ENCODE assay signal across 1 cellular context in genomic region chr3:111106993-111107392, GRCh38.
TF ChIP-seq lines count a peak whose summit lies in the region.

No MANE protein-coding gene starts in this region.

TF ChIP-seq in HepG2, 621 proteins besides CTCF, POLR2A, EP300 and RAD21 (continued from another document):
- TF ChIP-seq ZNF646 (CRISPR knock-in tag; IDR thresholded peaks at IDR 0.05) (peak; percentile 87; the same call in 1 of the 2 replicates), SRSF9 (IDR thresholded peaks at IDR 0.05; ENCODE audit: borderline replicate concordance, insufficient read depth, low read depth, low read length, poor library complexity, severe bottlenecking) (no peak), PAXIP1 (CRISPR knock-in tag; conservative IDR thresholded peaks at IDR 0.05) (0 out of 2 replicates have a peak, but pooled peaks have one; percentile 17), HMG20A (CRISPR knock-in tag; IDR thresholded peaks at IDR 0.05; ENCODE audit: borderline replicate concordance) (peak; percentile 31; the same call in 1 of the 2 replicates), SOX13 (IDR thresholded peaks at IDR 0.05) (no peak), SOX13 (CRISPR knock-in tag; conservative IDR thresholded peaks at IDR 0.05 in 1 of 2, IDR thresholded peaks at IDR 0.05 in 1 of 2) (peak in 1 of 2 experiments; percentile 58; a peak in 1 of 4 replicates), JUN (CRISPR knock-in tag; IDR thresholded peaks at IDR 0.05) (no peak), REXO4 (CRISPR knock-in tag; IDR thresholded peaks at IDR 0.05; ENCODE audit: borderline replicate concordance) (no peak), GMEB1 (CRISPR knock-in tag; IDR thresholded peaks at IDR 0.05; ENCODE audit: borderline replicate concordance) (no peak), GATAD2A (CRISPR knock-in tag; IDR thresholded peaks at IDR 0.05) (peak; percentile 63), RELA (CRISPR knock-in tag; IDR thresholded peaks at IDR 0.05) (no peak), FIP1L1 (IDR thresholded peaks at IDR 0.05; ENCODE audit: borderline replicate concordance, insufficient read depth, low read depth, low read length) (no peak), ZNF790 (CRISPR knock-in tag; IDR thresholded peaks at IDR 0.05; ENCODE audit: borderline replicate concordance) (no peak), BCL6 (CRISPR knock-in tag; IDR thresholded peaks at IDR 0.05) (0 out of 2 replicates have a peak, but pooled peaks have one; percentile 21), FOXA3 (CRISPR knock-in tag; IDR thresholded peaks at IDR 0.05) (peak; percentile 94), FOXK1 (CRISPR knock-in tag; IDR thresholded peaks at IDR 0.05; ENCODE audit: borderline replicate concordance, low read depth) (0 out of 2 replicates have a peak, but pooled peaks have one; percentile 34), AHDC1 (CRISPR knock-in tag; IDR thresholded peaks at IDR 0.05; ENCODE audit: borderline replicate concordance) (peak; percentile 78; the same call in 1 of the 2 replicates), FOXA1 (IDR thresholded peaks at IDR 0.05) (no peak), FOXA1 (CRISPR knock-in tag; IDR thresholded peaks at IDR 0.05) (peak; percentile 75; the same call in 1 of the 2 replicates), POLR2G (IDR thresholded peaks at IDR 0.05; ENCODE audit: low read depth, low read length) (no peak), ZNF644 (CRISPR knock-in tag; IDR thresholded peaks at IDR 0.05; ENCODE audit: low read depth) (peak; percentile 57; the same call in 1 of the 2 replicates), ZBTB1 (CRISPR knock-in tag; IDR thresholded peaks at IDR 0.05; ENCODE audit: borderline replicate concordance) (no peak), HOMEZ (CRISPR knock-in tag; IDR thresholded peaks at IDR 0.05; ENCODE audit: low read depth) (peak; percentile 74; the same call in 1 of the 2 replicates), ZNF572 (CRISPR knock-in tag; IDR thresholded peaks at IDR 0.05) (no peak), FOXP1 (IDR thresholded peaks at IDR 0.05) (no peak), FOXP1 (CRISPR knock-in tag; IDR thresholded peaks at IDR 0.05) (peak; percentile 63; the same call in 1 of the 2 replicates), AGO1 (IDR thresholded peaks at IDR 0.05; ENCODE audit: low read depth, low read length, poor library complexity, severe bottlenecking) (no peak), SAP130 (CRISPR knock-in tag; IDR thresholded peaks at IDR 0.05; ENCODE audit: low read depth) (0 out of 2 replicates have a peak, but pooled peaks have one; percentile 23), HOXA7 (CRISPR knock-in tag; IDR thresholded peaks at IDR 0.05) (no peak), MAFF (IDR thresholded peaks at IDR 0.05; ENCODE audit: low read depth, low read length) (no peak)
- TF ChIP-seq, protein P1, sequence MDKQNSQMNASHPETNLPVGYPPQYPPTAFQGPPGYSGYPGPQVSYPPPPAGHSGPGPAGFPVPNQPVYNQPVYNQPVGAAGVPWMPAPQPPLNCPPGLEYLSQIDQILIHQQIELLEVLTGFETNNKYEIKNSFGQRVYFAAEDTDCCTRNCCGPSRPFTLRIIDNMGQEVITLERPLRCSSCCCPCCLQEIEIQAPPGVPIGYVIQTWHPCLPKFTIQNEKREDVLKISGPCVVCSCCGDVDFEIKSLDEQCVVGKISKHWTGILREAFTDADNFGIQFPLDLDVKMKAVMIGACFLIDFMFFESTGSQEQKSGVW (CRISPR knock-in tag; IDR thresholded peaks at IDR 0.05; ENCODE audit: borderline replicate concordance), result no peak
- TF ChIP-seq, protein P2, sequence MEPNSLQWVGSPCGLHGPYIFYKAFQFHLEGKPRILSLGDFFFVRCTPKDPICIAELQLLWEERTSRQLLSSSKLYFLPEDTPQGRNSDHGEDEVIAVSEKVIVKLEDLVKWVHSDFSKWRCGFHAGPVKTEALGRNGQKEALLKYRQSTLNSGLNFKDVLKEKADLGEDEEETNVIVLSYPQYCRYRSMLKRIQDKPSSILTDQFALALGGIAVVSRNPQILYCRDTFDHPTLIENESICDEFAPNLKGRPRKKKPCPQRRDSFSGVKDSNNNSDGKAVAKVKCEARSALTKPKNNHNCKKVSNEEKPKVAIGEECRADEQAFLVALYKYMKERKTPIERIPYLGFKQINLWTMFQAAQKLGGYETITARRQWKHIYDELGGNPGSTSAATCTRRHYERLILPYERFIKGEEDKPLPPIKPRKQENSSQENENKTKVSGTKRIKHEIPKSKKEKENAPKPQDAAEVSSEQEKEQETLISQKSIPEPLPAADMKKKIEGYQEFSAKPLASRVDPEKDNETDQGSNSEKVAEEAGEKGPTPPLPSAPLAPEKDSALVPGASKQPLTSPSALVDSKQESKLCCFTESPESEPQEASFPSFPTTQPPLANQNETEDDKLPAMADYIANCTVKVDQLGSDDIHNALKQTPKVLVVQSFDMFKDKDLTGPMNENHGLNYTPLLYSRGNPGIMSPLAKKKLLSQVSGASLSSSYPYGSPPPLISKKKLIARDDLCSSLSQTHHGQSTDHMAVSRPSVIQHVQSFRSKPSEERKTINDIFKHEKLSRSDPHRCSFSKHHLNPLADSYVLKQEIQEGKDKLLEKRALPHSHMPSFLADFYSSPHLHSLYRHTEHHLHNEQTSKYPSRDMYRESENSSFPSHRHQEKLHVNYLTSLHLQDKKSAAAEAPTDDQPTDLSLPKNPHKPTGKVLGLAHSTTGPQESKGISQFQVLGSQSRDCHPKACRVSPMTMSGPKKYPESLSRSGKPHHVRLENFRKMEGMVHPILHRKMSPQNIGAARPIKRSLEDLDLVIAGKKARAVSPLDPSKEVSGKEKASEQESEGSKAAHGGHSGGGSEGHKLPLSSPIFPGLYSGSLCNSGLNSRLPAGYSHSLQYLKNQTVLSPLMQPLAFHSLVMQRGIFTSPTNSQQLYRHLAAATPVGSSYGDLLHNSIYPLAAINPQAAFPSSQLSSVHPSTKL (CRISPR knock-in tag; IDR thresholded peaks at IDR 0.05), result peak; percentile 72
TF ChIP-seq in HepG2: peak in this region for 17.
